29 cellular contexts compared by ENCODE assay signal in the genomic region with DNA sequence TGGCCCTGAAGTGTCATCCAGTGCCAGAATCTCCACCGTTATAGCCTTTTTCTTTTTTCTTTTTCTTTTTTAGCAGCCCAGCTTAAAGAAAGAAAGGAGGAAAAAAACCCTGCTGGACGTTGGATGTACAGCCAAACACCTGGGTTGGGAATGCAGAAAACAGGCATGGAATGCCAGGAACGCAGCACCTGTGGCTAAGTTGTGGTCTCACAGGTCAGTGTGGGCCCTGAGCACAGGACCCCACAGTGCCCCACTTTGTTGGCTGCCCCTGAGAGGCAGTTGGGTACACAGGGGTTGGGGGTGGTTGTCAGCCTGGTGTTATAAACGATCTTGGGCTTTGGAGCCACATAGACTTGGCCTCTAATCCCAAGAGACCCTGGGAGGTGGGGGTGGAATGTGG. TPM values are rescaled to one million over a fixed set of nuclear protein-coding genes. Genes with fewer than 3 reads are reported as not detected.
"Had no signal": no experiment of that assay in that cellular context is flagged by ENCODE, and none has a peak within 500 bp of the region (broad histone marks: within the 10 kb centered on the region; RNA-seq: fewer than 3 reads in every experiment).

No MANE protein-coding gene starts in this region.

- FAIRE-seq: pancreas had no signal

- H3K27ac ChIP-seq: coronary artery, foreskin keratinocyte, hepatocyte, pancreas, right lobe of liver, skin epidermis, stomach, transverse colon, uterus had no signal

- H2AFZ ChIP-seq: hepatocyte had no signal

- H3K79me2 ChIP-seq: hepatocyte had no signal

- H3K4me2 ChIP-seq: hepatocyte had no signal

- H3K36me3 ChIP-seq: pancreas, right lobe of liver, stomach, transverse colon, uterus had no signal

- H3K4me1 Mint-ChIP-seq: activated naive CD8-positive, alpha-beta T cell treated with anti-CD3 and anti-CD28 coated beads for 36 hours; memory B cell; stimulated activated memory B cell treated with anti-CD40 and anti-IgM and Interleukin-4, amounts not matched to agents 10 μg/mL and 1 μg/mL and 100 μg/mL, for 72 hours had no signal

- H3K27ac Mint-ChIP-seq: activated naive CD8-positive, alpha-beta T cell treated with anti-CD3 and anti-CD28 coated beads for 36 hours; memory B cell; stimulated activated memory B cell treated with anti-CD40 and anti-IgM and Interleukin-4, amounts not matched to agents 10 μg/mL and 1 μg/mL and 100 μg/mL, for 72 hours had no signal

- DNase-seq: activated CD4-positive, alpha-beta T cell treated with anti-CD3 and anti-CD28 coated beads for 4 hours; activated CD4-positive, alpha-beta T cell treated with anti-CD3 and anti-CD28 coated beads, Interleukin-2, amount 50 U/mL, for 48 hours; activated CD4-positive, CD25-positive, alpha-beta regulatory T cell; activated naive CD4-positive, alpha-beta T cell treated with Interleukin-2 at 50 U/mL for 16 hours; activated naive CD8-positive, alpha-beta T cell treated with anti-CD3 and anti-CD28 coated beads for 36 hours; activated T-cell treated with anti-CD3 and anti-CD28 coated beads, Interleukin-2, amount 50 U/mL, for 48 hours; amniotic stem cell; cerebellar nuclear complex; erythroblast; foreskin keratinocyte; left cardiac atrium; pancreas; right lobe of liver; stimulated activated CD4-positive, alpha-beta T cell treated with anti-CD3 and anti-CD28 coated beads, Interleukin-15, amount 100 ng/mL, for 24 hours; stomach; T-helper 1 cell; T-helper 9 cell; transverse colon; uterus had no signal

- H3K9me3 ChIP-seq: pancreas, right lobe of liver, stomach, transverse colon, uterus had no signal

- H3K9me3 Mint-ChIP-seq: activated naive CD8-positive, alpha-beta T cell treated with anti-CD3 and anti-CD28 coated beads for 36 hours; memory B cell; stimulated activated memory B cell treated with anti-CD40 and anti-IgM and Interleukin-4, amounts not matched to agents 10 μg/mL and 1 μg/mL and 100 μg/mL, for 72 hours had no signal

- H3K4me3 Mint-ChIP-seq: activated naive CD8-positive, alpha-beta T cell treated with anti-CD3 and anti-CD28 coated beads for 36 hours; memory B cell; nephron; stimulated activated memory B cell treated with anti-CD40 and anti-IgM and Interleukin-4, amounts not matched to agents 10 μg/mL and 1 μg/mL and 100 μg/mL, for 72 hours had no signal

- ATAC-seq: foreskin keratinocyte; left cardiac atrium; pancreas; right lobe of liver; stimulated activated memory B cell treated with anti-CD40 and anti-IgM and Interleukin-4, amounts not matched to agents 10 μg/mL and 1 μg/mL and 100 μg/mL, for 72 hours had no signal

- H3K36me3 Mint-ChIP-seq: activated naive CD8-positive, alpha-beta T cell treated with anti-CD3 and anti-CD28 coated beads for 36 hours; memory B cell; stimulated activated memory B cell treated with anti-CD40 and anti-IgM and Interleukin-4, amounts not matched to agents 10 μg/mL and 1 μg/mL and 100 μg/mL, for 72 hours had no signal

- H3K4me3 ChIP-seq: coronary artery, hepatocyte, pancreas, right lobe of liver, skin epidermis, stomach, transverse colon, uterus had no signal

- H3K27me3 ChIP-seq: hepatocyte, pancreas, right lobe of liver, transverse colon, uterus had no signal

- H3K4me1 ChIP-seq: foreskin keratinocyte, pancreas, right lobe of liver, stomach, uterus had no signal

RNA-seq across cellular contexts. Expression of a gene that starts 50.4 kb away (rescaled TPM):
- total RNA-seq: activated naive CD8-positive, alpha-beta T cell treated with anti-CD3 and anti-CD28 coated beads for 36 hours; glomerular endothelial cell; mononuclear cell; myocyte; pulmonary artery endothelial cell had no signal
